ENCODE assay signal across 8 cellular contexts in genomic region chr21:42514883-42515228, GRCh38. TPM values are rescaled to one million over a fixed set of nuclear protein-coding genes. Genes with fewer than 3 reads are reported as not detected.
DNase-seq lines count a peak whose midpoint lies in the region; ATAC-seq and TF ChIP-seq lines count a peak whose summit lies in the region.

No MANE protein-coding gene starts in this region.

- CTCF ChIA-PET in activated CD8-positive, alpha-beta T cell treated with anti-CD3 and anti-CD28 coated beads for 36 hours (lab: Charles Lee) = interaction anchor here (0.8 to 1.6 kb wide), 5 partner anchors 9 to 204 kb away, joined by 3 to 4 read pairs (median 3); no protein-coding TSS in a partner anchor

- POLR2A ChIA-PET in activated CD8-positive, alpha-beta T cell treated with anti-CD3 and anti-CD28 coated beads for 36 hours (lab: Charles Lee) = interaction anchor here (0.9 to 4.1 kb wide), 10 partner anchors 8 to 94 kb away, joined by 3 to 31 read pairs (median 3); partner anchors contain the start of gene RSPH1

- peak overlapping the region; percentile 32 for H3K9ac ChIP-seq in iPS-15b (ENCODE audit: low read depth, low read length)

- H3K4me1 ChIP-seq in iPS-15b (ENCODE audit: control insufficient read depth, insufficient read depth, low read length) = peaks cover 12% of the 10 kb centered on the region

- H3K36me3 ChIP-seq in iPS-15b (ENCODE audit: control insufficient read depth, insufficient read depth, low read length) = peaks cover 6% of the 10 kb centered on the region

- no peaks in the 10 kb centered on the region for H3K9me3 ChIP-seq in iPS-15b (ENCODE audit: control insufficient read depth, insufficient read depth, low read length)

- H3K27me3 Mint-ChIP-seq in activated CD8-positive, alpha-beta T cell treated with anti-CD3 and anti-CD28 coated beads for 36 hours = no peaks in the 10 kb centered on the region
- no peaks in the 10 kb centered on the region for H3K27me3 Mint-ChIP-seq in stimulated activated naive B cell treated with anti-CD40 and anti-IgM and Interleukin-4, amounts not matched to agents 10 μg/mL and 1 μg/mL and 100 μg/mL, for 72 hours
- H3K27me3 Mint-ChIP-seq in HFFc6 (ENCODE audit: insufficient read depth) = peaks cover 28% of the 10 kb centered on the region

- peaks cover 6% of the 10 kb centered on the region for H3K27me3 ChIP-seq in iPS-15b (ENCODE audit: control insufficient read depth, insufficient read depth, low read length)

- peak overlapping the region; percentile 77 for H3K4me3 Mint-ChIP-seq in activated CD8-positive, alpha-beta T cell treated with anti-CD3 and anti-CD28 coated beads for 36 hours
- peak overlapping the region; percentile 78 to 80 for H3K4me3 Mint-ChIP-seq in stimulated activated naive B cell treated with anti-CD40 and anti-IgM and Interleukin-4, amounts not matched to agents 10 μg/mL and 1 μg/mL and 100 μg/mL, for 72 hours
- H3K4me3 Mint-ChIP-seq in HFFc6 = no peak overlapping the region

- H3K36me3 Mint-ChIP-seq in activated CD8-positive, alpha-beta T cell treated with anti-CD3 and anti-CD28 coated beads for 36 hours (ENCODE audit: low read depth) = peaks cover 17% of the 10 kb centered on the region
- H3K36me3 Mint-ChIP-seq in stimulated activated naive B cell treated with anti-CD40 and anti-IgM and Interleukin-4, amounts not matched to agents 10 μg/mL and 1 μg/mL and 100 μg/mL, for 72 hours = peaks cover 32 to 35% of the 10 kb centered on the region in 2 donors
- no peaks in the 10 kb centered on the region for H3K36me3 Mint-ChIP-seq in HFFc6 (ENCODE audit: low read depth)

- peaks cover 20% of the 10 kb centered on the region for H3K4me1 Mint-ChIP-seq in activated CD8-positive, alpha-beta T cell treated with anti-CD3 and anti-CD28 coated beads for 36 hours (ENCODE audit: low read depth)
- peaks cover 20 to 54% of the 10 kb centered on the region in 2 donors for H3K4me1 Mint-ChIP-seq in stimulated activated naive B cell treated with anti-CD40 and anti-IgM and Interleukin-4, amounts not matched to agents 10 μg/mL and 1 μg/mL and 100 μg/mL, for 72 hours
- no peaks in the 10 kb centered on the region; the same call in 1 of the 2 replicates for H3K4me1 Mint-ChIP-seq in HFFc6 (ENCODE audit: low read depth)

- DNase-seq in NCI-H146 (lab: John Stamatoyannopoulos, UW) (peak; percentile 25), NCI-H146 treated with DMSO at 0.1 percent for 48 hours (lab: John Stamatoyannopoulos, UW; ENCODE audit: unreplicated experiment) (no peak), HFFc6 (no peak), SKM-1 (lab: John Stamatoyannopoulos, UW; ENCODE audit: unreplicated experiment) (no peak), hippocampal formation (lab: John Stamatoyannopoulos, UW) (no peak)
- DNase-seq in activated CD8-positive, alpha-beta T cell treated with anti-CD3 and anti-CD28 coated beads for 36 hours = peak; percentile 23
- no peak for DNase-seq in stimulated activated naive B cell treated with anti-CD40 and anti-IgM and Interleukin-4, amounts not matched to agents 10 μg/mL and 1 μg/mL and 100 μg/mL, for 72 hours

- intact Hi-C loops in activated CD8-positive, alpha-beta T cell treated with anti-CD3 and anti-CD28 coated beads for 36 hours (cut with micrococcal nuclease) = no loop called here

- peak overlapping the region; percentile 63 for H3K27ac Mint-ChIP-seq in activated CD8-positive, alpha-beta T cell treated with anti-CD3 and anti-CD28 coated beads for 36 hours
- H3K27ac Mint-ChIP-seq in stimulated activated naive B cell treated with anti-CD40 and anti-IgM and Interleukin-4, amounts not matched to agents 10 μg/mL and 1 μg/mL and 100 μg/mL, for 72 hours = peak overlapping the region; percentile 93
- H3K27ac Mint-ChIP-seq in HFFc6 = no peak overlapping the region

- H3K9me3 Mint-ChIP-seq in activated CD8-positive, alpha-beta T cell treated with anti-CD3 and anti-CD28 coated beads for 36 hours = no peaks in the 10 kb centered on the region
- no peaks in the 10 kb centered on the region for H3K9me3 Mint-ChIP-seq in stimulated activated naive B cell treated with anti-CD40 and anti-IgM and Interleukin-4, amounts not matched to agents 10 μg/mL and 1 μg/mL and 100 μg/mL, for 72 hours
- no peaks in the 10 kb centered on the region; the same call in 1 of the 2 replicates for H3K9me3 Mint-ChIP-seq in HFFc6

- TF ChIP-seq CTCF in activated CD8-positive, alpha-beta T cell treated with anti-CD3 and anti-CD28 coated beads for 36 hours (IDR thresholded peaks at IDR 0.05) = no peak
- no peak for TF ChIP-seq CTCF in HFFc6 (IDR thresholded peaks at IDR 0.05)

- ATAC-seq in activated CD8-positive, alpha-beta T cell treated with anti-CD3 and anti-CD28 coated beads for 36 hours = peak; percentile 3
- ATAC-seq in stimulated activated naive B cell treated with anti-CD40 and anti-IgM and Interleukin-4, amounts not matched to agents 10 μg/mL and 1 μg/mL and 100 μg/mL, for 72 hours (replicated peaks) = peak in 1 of 2 donors; percentile 4

- peak overlapping the region; percentile 64 for H3K4me3 ChIP-seq in iPS-15b (ENCODE audit: low read depth, low read length)

RNA-seq across cellular contexts. Expression of gene SLC37A1, which starts 1.2 kb away (rescaled TPM):
- 10 to 100 TPM; 12.8 to 14.9 TPM for total RNA-seq in activated CD8-positive, alpha-beta T cell treated with anti-CD3 and anti-CD28 coated beads for 36 hours
- total RNA-seq in HFFc6 (2021; fragmentation: NEBNext Ultra II Directional; extraction: Animal tissue kit (Norgen Biotek cat#: 25700)) = not detected

RNA-seq across cellular contexts. Expression of gene RSPH1, which starts 18.8 kb away (rescaled TPM):
- total RNA-seq in activated CD8-positive, alpha-beta T cell treated with anti-CD3 and anti-CD28 coated beads for 36 hours = not detected
- not detected for total RNA-seq in HFFc6 (2021; fragmentation: NEBNext Ultra II Directional; extraction: Animal tissue kit (Norgen Biotek cat#: 25700))

Comparison
In these comparisons a context has a peak if more than half of its experiments do, and no peak if none do; other contexts are left out.
1. DNase-seq: peak in NCI-H146 (single experiment) and activated CD8-positive, alpha-beta T cell treated with anti-CD3 and anti-CD28 coated beads for 36 hours (single experiment); none in NCI-H146 treated with DMSO at 0.1 percent for 48 hours (single experiment), stimulated activated naive B cell treated with anti-CD40 and anti-IgM and Interleukin-4, amounts not matched to agents 10 μg/mL and 1 μg/mL and 100 μg/mL, for 72 hours (single experiment), HFFc6 (single experiment), SKM-1 (single experiment) and hippocampal formation (0 of 2).
2. RNA of gene SLC37A1, which starts 1.2 kb away (total RNA-seq): 12.8 to 14.9 TPM in activated CD8-positive, alpha-beta T cell treated with anti-CD3 and anti-CD28 coated beads for 36 hours; not detected in HFFc6; every median in the first group is over 10 times any median in the second.